1 cellular context compared by ENCODE assay signal in genomic region chr6:157789861-157790260, GRCh38.
TF ChIP-seq lines count a peak whose summit lies in the region.

No MANE protein-coding gene starts in this region.

TF ChIP-seq in K562, 482 proteins besides CTCF, POLR2A, EP300 and RAD21 (continues in another document):
- TF ChIP-seq AFF1 (IDR thresholded peaks at IDR 0.05; ENCODE audit: low read depth in 1 of 2, partially characterized antibody in 2 of 2) = peak in 1 of 2 experiments; percentile 67
- no peak for TF ChIP-seq KAT2B (IDR thresholded peaks at IDR 0.05; ENCODE audit: low read depth, low read length)
- 0 out of 2 replicates have a peak, but pooled peaks have one; percentile 43 for TF ChIP-seq NR2C2 (CRISPR knock-in tag; IDR thresholded peaks at IDR 0.05)
- TF ChIP-seq NR2C2 (tag; IDR thresholded peaks at IDR 0.05) = no peak
- no peak for TF ChIP-seq PHF21A (IDR thresholded peaks at IDR 0.05; ENCODE audit: borderline replicate concordance, low read depth)
- TF ChIP-seq HCFC1 (IDR thresholded peaks at IDR 0.05; ENCODE audit: low read depth, low read length) = peak; percentile 88
- no peak for TF ChIP-seq ELF2 (CRISPR knock-in tag; IDR thresholded peaks at IDR 0.05)
- no peak for TF ChIP-seq ZNF766 (CRISPR knock-in tag; conservative IDR thresholded peaks at IDR 0.05)
- TF ChIP-seq CTBP1 (IDR thresholded peaks at IDR 0.05; ENCODE audit: borderline replicate concordance) = peak; percentile 58; the same call in 1 of the 2 replicates
- TF ChIP-seq ZC3H8 (IDR thresholded peaks at IDR 0.05) = no peak
- no peak for TF ChIP-seq CBX8 (IDR thresholded peaks at IDR 0.05; ENCODE audit: borderline replicate concordance, extremely low read depth, low read depth, low read length, poor library complexity, severe bottlenecking)
- TF ChIP-seq CHAMP1 (IDR thresholded peaks at IDR 0.05) = 0 out of 2 replicates have a peak, but pooled peaks have one; percentile 44
- TF ChIP-seq CHD1 (IDR thresholded peaks at IDR 0.05; ENCODE audit: low read length) = no peak
- peak; percentile 88 for TF ChIP-seq NFYB (IDR thresholded peaks at IDR 0.05; ENCODE audit: extremely low read depth, insufficient read length)
- no peak for TF ChIP-seq CEBPZ (IDR thresholded peaks at IDR 0.05; ENCODE audit: borderline replicate concordance, low read depth, low read length)
- peak; percentile 79 for TF ChIP-seq ZNF143 (CRISPR knock-in tag; IDR thresholded peaks at IDR 0.05)
- no peak for TF ChIP-seq HDAC1 (IDR thresholded peaks at IDR 0.05)
- TF ChIP-seq GABPB2 (CRISPR knock-in tag; conservative IDR thresholded peaks at IDR 0.05) = no peak
- no peak for TF ChIP-seq RFX7 (CRISPR knock-in tag; IDR thresholded peaks at IDR 0.05)
- TF ChIP-seq DLX4 (CRISPR knock-in tag; IDR thresholded peaks at IDR 0.05) = no peak
- TF ChIP-seq HMGXB4 (CRISPR knock-in tag; IDR thresholded peaks at IDR 0.05) = no peak
- TF ChIP-seq SPI1 (IDR thresholded peaks at IDR 0.05; ENCODE audit: borderline replicate concordance, low read depth, low read length) = 0 out of 2 replicates have a peak, but pooled peaks have one; percentile 26
- TF ChIP-seq CREM (IDR thresholded peaks at IDR 0.05; ENCODE audit: low read depth) = 0 out of 2 replicates have a peak, but pooled peaks have one; percentile 5
- TF ChIP-seq ARID2 (IDR thresholded peaks at IDR 0.05) = no peak
- TF ChIP-seq ZNF740 (CRISPR knock-in tag; IDR thresholded peaks at IDR 0.05) = 0 out of 2 replicates have a peak, but pooled peaks have one; percentile 46
- no peak for TF ChIP-seq ZNF740 (tag; IDR thresholded peaks at IDR 0.05)
- TF ChIP-seq NR4A1 (CRISPR knock-in tag; IDR thresholded peaks at IDR 0.05) = no peak
- TF ChIP-seq NR4A1 (tag; IDR thresholded peaks at IDR 0.05) = no peak
- TF ChIP-seq ZNF561 (CRISPR knock-in tag; conservative IDR thresholded peaks at IDR 0.05) = no peak
- no peak for TF ChIP-seq ETV6 (IDR thresholded peaks at IDR 0.05; ENCODE audit: borderline replicate concordance in 1 of 2, low read depth in 2 of 2, low read length in 1 of 2)
- no peak for TF ChIP-seq ETV6 (CRISPR knock-in tag; IDR thresholded peaks at IDR 0.05; ENCODE audit: borderline replicate concordance)
- TF ChIP-seq USF1 (CRISPR knock-in tag; IDR thresholded peaks at IDR 0.05) = peak; percentile 93
- TF ChIP-seq FOS (IDR thresholded peaks at IDR 0.05; ENCODE audit: extremely low read depth, insufficient read length) = peak; percentile 38
- no peak for TF ChIP-seq PTTG1 (tag; IDR thresholded peaks at IDR 0.05; ENCODE audit: low read depth)
- peak; percentile 37; the same call in 1 of the 2 replicates for TF ChIP-seq CBFA2T2 (conservative IDR thresholded peaks at IDR 0.05)
- no peak; a peak in 1 of 4 replicates for TF ChIP-seq FOXK2 (conservative IDR thresholded peaks at IDR 0.05 in 1 of 2, IDR thresholded peaks at IDR 0.05 in 1 of 2; ENCODE audit: low read depth in 2 of 2)
- TF ChIP-seq LARP7 (IDR thresholded peaks at IDR 0.05) = no peak
- peak; percentile 91 for TF ChIP-seq RAD51 (IDR thresholded peaks at IDR 0.05; ENCODE audit: borderline replicate concordance, low read depth)
- TF ChIP-seq HDAC3 (IDR thresholded peaks at IDR 0.05; ENCODE audit: borderline replicate concordance, partially characterized antibody) = no peak
- TF ChIP-seq SIX5 (IDR thresholded peaks at IDR 0.05; ENCODE audit: borderline replicate concordance in 1 of 2, insufficient read depth in 1 of 2, low read depth in 1 of 2, low read length in 2 of 2) = peak; percentile 61 to 70
- no peak for TF ChIP-seq SMARCA4 (IDR thresholded peaks at IDR 0.05)
- peak; percentile 97 for TF ChIP-seq USF2 (CRISPR knock-in tag; IDR thresholded peaks at IDR 0.05)
- 0 out of 2 replicates have a peak, but pooled peaks have one; percentile 10 for TF ChIP-seq TFAP4 (CRISPR knock-in tag; IDR thresholded peaks at IDR 0.05; ENCODE audit: borderline replicate concordance)
- TF ChIP-seq ATF4 (CRISPR knock-in tag; IDR thresholded peaks at IDR 0.05) = no peak
- no peak for TF ChIP-seq MAFF (IDR thresholded peaks at IDR 0.05; ENCODE audit: low read length)
- TF ChIP-seq KLF10 (CRISPR knock-in tag; IDR thresholded peaks at IDR 0.05) = no peak
- TF ChIP-seq ZNF263 (CRISPR knock-in tag; IDR thresholded peaks at IDR 0.05; ENCODE audit: borderline replicate concordance) = peak; percentile 83
